ENCODE assay signal across 29 cellular contexts in the genomic region with DNA sequence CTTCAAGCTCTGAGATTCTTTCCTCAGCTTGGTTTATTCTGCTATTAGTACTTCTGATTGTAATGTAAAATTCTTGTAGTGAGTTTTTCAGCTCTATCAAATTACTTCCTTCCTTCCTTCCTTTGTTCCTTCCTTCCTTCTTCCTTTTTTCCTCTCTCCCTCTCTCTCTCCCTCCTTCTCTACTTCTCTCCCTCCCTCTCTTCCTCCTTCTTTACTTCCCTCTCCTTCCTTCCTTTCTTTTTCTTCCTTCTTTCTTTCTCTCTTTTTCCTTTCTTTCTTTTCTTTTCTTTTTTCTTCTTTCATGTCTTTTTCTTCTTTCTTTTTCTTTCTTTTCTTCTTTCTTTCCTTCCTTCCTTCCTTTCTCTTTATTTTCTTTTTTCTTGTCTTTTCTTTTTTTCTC.
"Had no signal": no experiment of that assay in that cellular context is flagged by ENCODE, and none has a peak within 500 bp of the region (broad histone marks: within the 10 kb centered on the region; RNA-seq: fewer than 3 reads in every experiment).

No MANE protein-coding gene starts in this region.

- H3K27me3 ChIP-seq: stomach, suprapubic skin, testis, thyroid gland, tibial artery, tibial nerve, transverse colon, upper lobe of left lung, upper lobe of right lung, uterus, vagina had no signal

- DNase-seq: stimulated activated CD4-positive, alpha-beta T cell treated with anti-CD3 and anti-CD28 coated beads, Interleukin-2, amount 100 ng/mL, for 48 hours; stimulated activated CD4-positive, alpha-beta T cell treated with anti-CD3 and anti-CD28 coated beads, Interleukin-4, amount 100 ng/mL, for 1 hour; stimulated activated CD4-positive, alpha-beta T cell treated with anti-CD3 and anti-CD28 coated beads, Interleukin-4, amount 100 ng/mL, for 24 hours; stimulated activated CD4-positive, alpha-beta T cell treated with anti-CD3 and anti-CD28 coated beads, Interleukin-4, amount 100 ng/mL, for 4 hours; stimulated activated CD8-positive, alpha-beta memory T cell treated with anti-CD3 and anti-CD28 coated beads, Interleukin-4, amount 100 ng/mL, for 48 hours; stimulated activated naive B cell treated with anti-CD40 and anti-IgM and Interleukin-4, amounts not matched to agents 10 μg/mL and 1 μg/mL and 100 μg/mL, for 72 hours; stimulated activated naive CD4-positive, alpha-beta T cell; stimulated activated naive CD4-positive, alpha-beta T cell treated with Interleukin-2 at 50 U/mL for 16 hours; stimulated activated naive CD8-positive, alpha-beta T cell treated with anti-CD3 and anti-CD28 coated beads, Interleukin-15, amount 100 ng/mL, for 72 hours; stimulated activated naive CD8-positive, alpha-beta T cell treated with anti-CD3 and anti-CD28 coated beads, Interleukin-15, Interleukin-2, amounts not matched to agents 100 U/mL and 50 U/mL, for 24 hours; stomach; substantia nigra; testis; thyroid gland; tibial artery; transverse colon; trophoblast cell; upper lobe of left lung; upper lobe of right lung; uterus had no signal

- H3K36me3 Mint-ChIP-seq: stimulated activated effector memory CD8-positive, alpha-beta T cell treated with anti-CD3 and anti-CD28 coated beads, Interleukin-12 subunit alpha, Interleukin-12 subunit beta, amount 100 ng/mL, for 72 hours; stimulated activated memory B cell treated with anti-CD40 and anti-IgM and Interleukin-4, amounts not matched to agents 10 μg/mL and 1 μg/mL and 100 μg/mL, for 72 hours; stimulated activated naive B cell treated with anti-CD40 and anti-IgM and Interleukin-4, amounts not matched to agents 10 μg/mL and 1 μg/mL and 100 μg/mL, for 72 hours; type B pancreatic cell had no signal

- H3K4me1 Mint-ChIP-seq: stimulated activated effector memory CD8-positive, alpha-beta T cell treated with anti-CD3 and anti-CD28 coated beads, Interleukin-12 subunit alpha, Interleukin-12 subunit beta, amount 100 ng/mL, for 72 hours; stimulated activated memory B cell treated with anti-CD40 and anti-IgM and Interleukin-4, amounts not matched to agents 10 μg/mL and 1 μg/mL and 100 μg/mL, for 72 hours; stimulated activated naive B cell treated with anti-CD40 and anti-IgM and Interleukin-4, amounts not matched to agents 10 μg/mL and 1 μg/mL and 100 μg/mL, for 72 hours; stimulated activated naive CD8-positive, alpha-beta T cell treated with anti-CD3 and anti-CD28 coated beads, Interleukin-15, amount 100 ng/mL, for 72 hours had no signal

- H3K36me3 ChIP-seq: stomach, suprapubic skin, thoracic aorta, thyroid gland, tibial artery, tibial nerve, transverse colon, upper lobe of left lung, upper lobe of right lung, uterus, vagina had no signal

- H3K4me3 ChIP-seq: stomach, suprapubic skin, testis, thoracic aorta, thyroid gland, tibial artery, tibial nerve, transverse colon, upper lobe of left lung, upper lobe of right lung, uterus, vagina had no signal

- FAIRE-seq: urothelium cell line had no signal

- H3K4me3 Mint-ChIP-seq: stimulated activated effector memory CD8-positive, alpha-beta T cell treated with anti-CD3 and anti-CD28 coated beads, Interleukin-12 subunit alpha, Interleukin-12 subunit beta, amount 100 ng/mL, for 72 hours; stimulated activated memory B cell treated with anti-CD40 and anti-IgM and Interleukin-4, amounts not matched to agents 10 μg/mL and 1 μg/mL and 100 μg/mL, for 72 hours; stimulated activated naive B cell treated with anti-CD40 and anti-IgM and Interleukin-4, amounts not matched to agents 10 μg/mL and 1 μg/mL and 100 μg/mL, for 72 hours; stimulated activated naive CD8-positive, alpha-beta T cell treated with anti-CD3 and anti-CD28 coated beads, Interleukin-15, amount 100 ng/mL, for 72 hours; stimulated activated naive CD8-positive, alpha-beta T cell treated with anti-CD3 and anti-CD28 coated beads, Interleukin-15, Interleukin-2, amounts not matched to agents 100 ng/mL and 50 ng/mL, for 24 hours; type B pancreatic cell had no signal

- H3K27me3 Mint-ChIP-seq: stimulated activated memory B cell treated with anti-CD40 and anti-IgM and Interleukin-4, amounts not matched to agents 10 μg/mL and 1 μg/mL and 100 μg/mL, for 72 hours; stimulated activated naive B cell treated with anti-CD40 and anti-IgM and Interleukin-4, amounts not matched to agents 10 μg/mL and 1 μg/mL and 100 μg/mL, for 72 hours; stimulated activated naive CD8-positive, alpha-beta T cell treated with anti-CD3 and anti-CD28 coated beads, Interleukin-15, amount 100 ng/mL, for 72 hours; stimulated activated naive CD8-positive, alpha-beta T cell treated with anti-CD3 and anti-CD28 coated beads, Interleukin-15, Interleukin-2, amounts not matched to agents 100 ng/mL and 50 ng/mL, for 24 hours; type B pancreatic cell had no signal

- H3K27ac Mint-ChIP-seq: stimulated activated effector memory CD8-positive, alpha-beta T cell treated with anti-CD3 and anti-CD28 coated beads, Interleukin-12 subunit alpha, Interleukin-12 subunit beta, amount 100 ng/mL, for 72 hours; stimulated activated memory B cell treated with anti-CD40 and anti-IgM and Interleukin-4, amounts not matched to agents 10 μg/mL and 1 μg/mL and 100 μg/mL, for 72 hours; stimulated activated naive B cell treated with anti-CD40 and anti-IgM and Interleukin-4, amounts not matched to agents 10 μg/mL and 1 μg/mL and 100 μg/mL, for 72 hours; stimulated activated naive CD8-positive, alpha-beta T cell treated with anti-CD3 and anti-CD28 coated beads, Interleukin-15, amount 100 ng/mL, for 72 hours; stimulated activated naive CD8-positive, alpha-beta T cell treated with anti-CD3 and anti-CD28 coated beads, Interleukin-15, Interleukin-2, amounts not matched to agents 100 ng/mL and 50 ng/mL, for 24 hours; type B pancreatic cell had no signal

- H3K9me3 ChIP-seq: testis, thyroid gland, transverse colon, uterus, vagina had no signal

- H3K27ac ChIP-seq: stomach, suprapubic skin, testis, thoracic aorta, thyroid gland, tibial artery, tibial nerve, transverse colon, upper lobe of left lung, upper lobe of right lung, uterus, vagina had no signal

- H3K4me1 ChIP-seq: stomach, suprapubic skin, testis, thyroid gland, tibial artery, tibial nerve, transverse colon, upper lobe of left lung, upper lobe of right lung, uterus, vagina had no signal

- ATAC-seq: stimulated activated effector memory CD8-positive, alpha-beta T cell treated with anti-CD3 and anti-CD28 coated beads, Interleukin-12 subunit alpha, Interleukin-12 subunit beta, amount 100 ng/mL, for 72 hours; stimulated activated memory B cell treated with anti-CD40 and anti-IgM and Interleukin-4, amounts not matched to agents 10 μg/mL and 1 μg/mL and 100 μg/mL, for 72 hours; stimulated activated naive B cell treated with anti-CD40 and anti-IgM and Interleukin-4, amounts not matched to agents 10 μg/mL and 1 μg/mL and 100 μg/mL, for 72 hours; stimulated activated naive CD8-positive, alpha-beta T cell treated with anti-CD3 and anti-CD28 coated beads, Interleukin-15, amount 100 ng/mL, for 72 hours; stimulated activated naive CD8-positive, alpha-beta T cell treated with anti-CD3 and anti-CD28 coated beads, Interleukin-15, Interleukin-2, amounts not matched to agents 100 U/mL and 50 U/mL, for 24 hours; upper lobe of right lung had no signal
